1 cellular context compared by ENCODE assay signal in the genomic region with DNA sequence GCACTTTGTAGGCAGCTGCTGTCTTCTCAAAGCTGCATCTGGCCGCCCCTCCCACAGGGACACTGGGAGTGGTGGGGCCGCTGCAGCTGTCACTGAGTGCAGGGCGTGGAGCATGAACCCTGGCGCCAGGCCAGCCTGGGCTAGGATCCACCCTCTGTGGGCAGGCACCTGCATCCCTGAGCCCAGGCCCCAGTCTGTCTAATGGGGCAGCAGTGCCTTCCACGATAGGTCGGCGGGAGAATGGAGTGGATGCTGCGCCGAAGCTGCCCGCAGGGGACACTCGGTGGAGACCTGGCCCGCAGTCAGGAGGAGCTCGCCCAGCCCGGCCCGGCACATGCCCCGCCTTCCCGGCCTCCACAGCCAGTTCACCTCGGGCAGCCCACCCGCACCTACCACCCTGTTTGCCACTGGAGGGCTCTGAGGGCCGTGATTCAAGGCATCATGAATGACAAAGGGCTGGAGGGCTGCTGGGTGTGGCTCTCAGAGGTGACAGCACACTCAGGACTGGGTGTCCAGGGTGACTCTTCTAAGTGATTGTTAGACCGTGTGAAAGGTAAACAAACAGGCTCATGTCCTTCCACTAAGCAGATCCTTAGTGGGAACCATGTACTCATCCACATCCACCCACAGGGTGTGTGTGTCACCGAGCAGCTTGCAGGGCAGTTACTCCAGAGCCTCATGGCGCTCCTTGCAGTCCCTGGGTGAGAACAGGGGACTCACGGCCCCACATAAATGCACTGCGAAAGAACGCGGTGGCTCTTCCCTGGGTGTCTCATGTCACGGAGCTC.
A peak's percentile ranks its signal among the peaks of the same experiment; 100 is the strongest.
TF ChIP-seq lines count a peak whose summit lies in the region.

No MANE protein-coding gene starts in this region.

TF ChIP-seq in K562, 482 proteins besides CTCF, POLR2A, EP300 and RAD21 (continued from another document):
- no peak for TF ChIP-seq ZNF77 (CRISPR knock-in tag; IDR thresholded peaks at IDR 0.05)
- TF ChIP-seq RB1 (IDR thresholded peaks at IDR 0.05; ENCODE audit: low read depth): no peak
- TF ChIP-seq TFAP4 (CRISPR knock-in tag; IDR thresholded peaks at IDR 0.05; ENCODE audit: borderline replicate concordance): peak; percentile 29; the same call in 1 of the 2 replicates
- 0 out of 2 replicates have a peak, but pooled peaks have one; percentile 19 for TF ChIP-seq ZBTB7A (IDR thresholded peaks at IDR 0.05; ENCODE audit: borderline replicate concordance, control insufficient read depth, low read depth, low read length)
- TF ChIP-seq ZBTB33 (CRISPR knock-in tag; IDR thresholded peaks at IDR 0.05): peak; percentile 77
- TF ChIP-seq PHB (CRISPR knock-in tag; IDR thresholded peaks at IDR 0.05): no peak
- peak; percentile 81 for TF ChIP-seq RBM22 (IDR thresholded peaks at IDR 0.05; ENCODE audit: low read depth, low read length, poor library complexity, severe bottlenecking)
- TF ChIP-seq BCL6 (CRISPR knock-in tag; IDR thresholded peaks at IDR 0.05): no peak
- TF ChIP-seq ZNF143 (CRISPR knock-in tag; IDR thresholded peaks at IDR 0.05): peak; percentile 6; the same call in 1 of the 2 replicates
